In genomic region chr12:32454866-32455265, GRCh38 we compare ENCODE assay signal across 14 cellular contexts. TPM values are rescaled to one million over a fixed set of nuclear protein-coding genes. Genes with fewer than 3 reads are reported as not detected.
DNase-seq lines count a peak whose midpoint lies in the region; ATAC-seq and TF ChIP-seq lines count a peak whose summit lies in the region.
"Had no signal": no experiment of that assay in that cellular context is flagged by ENCODE, and none has a peak within 500 bp of the region (broad histone marks: within the 10 kb centered on the region; RNA-seq: fewer than 3 reads in every experiment).

No MANE protein-coding gene starts in this region.

- no peaks in the 10 kb centered on the region for H3K27me3 Mint-ChIP-seq in Caco-2 (ENCODE audit: insufficient read depth, unreplicated experiment)
- H3K27me3 Mint-ChIP-seq in nephron (ENCODE audit: low read depth): no peaks in the 10 kb centered on the region

- no peak for ATAC-seq in PC-3
- ATAC-seq in foreskin keratinocyte: no peak
- ATAC-seq in HG02970 (IDR thresholded peaks at IDR 0.05; ENCODE audit: low FRiP score, unreplicated experiment): no peak
- ATAC-seq: HepG2 had no signal

- POLR2A ChIA-PET in Caco-2 (lab: Charles Lee): no interaction called here
- POLR2A ChIA-PET in PC-3 (lab: Charles Lee; ENCODE audit: unreplicated experiment): no interaction called here

- H3K9me3 Mint-ChIP-seq in Caco-2 (ENCODE audit: unreplicated experiment): no peaks in the 10 kb centered on the region
- H3K9me3 Mint-ChIP-seq in nephron: no peaks in the 10 kb centered on the region
- H3K9me3 Mint-ChIP-seq: activated T-cell treated with anti-CD3 and anti-CD28 coated beads, Interleukin-2, amount 50 U/mL, for 24 hours; T-helper 1 cell treated with Interleukin-12 subunit alpha and Interleukin-12 subunit beta and Interleukin-4 antibody, amounts not matched to agents 30 μg/mL and 1 μg/mL, for 36 hours had no signal

- H4K20me1 ChIP-seq in PC-3 (ENCODE audit: low read length): no peaks in the 10 kb centered on the region

- no peak overlapping the region for H3K9ac ChIP-seq in PC-3 (ENCODE audit: low read length)

- H2AFZ ChIP-seq in PC-3 (ENCODE audit: low read length): peak overlapping the region; percentile 73; the same call in 1 of the 2 replicates

- H3K36me3 ChIP-seq in Caco-2 (ENCODE audit: control insufficient read depth, insufficient read depth, low read length): no peaks in the 10 kb centered on the region
- no peaks in the 10 kb centered on the region for H3K36me3 ChIP-seq in PC-3 (ENCODE audit: low read depth, low read length)

- H3K4me3 ChIP-seq in Caco-2 (ENCODE audit: low read depth, low read length): no peak overlapping the region
- no peak overlapping the region for H3K4me3 ChIP-seq in PC-3 (ENCODE audit: low read length)

- no peak for DNase-seq in Caco-2
- DNase-seq in PC-3: no peak
- DNase-seq in foreskin keratinocyte: no peak
- no peak for DNase-seq in HPDE6-E6E7 (ENCODE audit: extremely low spot score)
- no peak for DNase-seq in islet precursor cell
- no peak for DNase-seq in nucleus accumbens (lab: John Stamatoyannopoulos, UW)
- DNase-seq: activated T-cell treated with anti-CD3 and anti-CD28 coated beads, Interleukin-2, amount 50 U/mL, for 24 hours; effector memory CD4-positive, alpha-beta T cell; NCI-H510A; posterior cingulate gyrus had no signal

- H3K27ac Mint-ChIP-seq in Caco-2 (ENCODE audit: unreplicated experiment): peak overlapping the region; percentile 74
- H3K27ac Mint-ChIP-seq in nephron: peak overlapping the region; percentile 38 to 60 (median 54)
- H3K27ac Mint-ChIP-seq: activated T-cell treated with anti-CD3 and anti-CD28 coated beads, Interleukin-2, amount 50 U/mL, for 24 hours; T-helper 1 cell treated with Interleukin-12 subunit alpha and Interleukin-12 subunit beta and Interleukin-4 antibody, amounts not matched to agents 30 μg/mL and 1 μg/mL, for 36 hours had no signal

- H3K4me1 Mint-ChIP-seq in Caco-2 (ENCODE audit: low read depth, unreplicated experiment) (peaks cover 52% of the 10 kb centered on the region), nephron (peaks cover 33% of the 10 kb centered on the region)

- H3K9me3 ChIP-seq in Caco-2: no peaks in the 10 kb centered on the region
- no peaks in the 10 kb centered on the region for H3K9me3 ChIP-seq in PC-3 (ENCODE audit: low read length)

- BruUV-seq in Caco-2 (replicated peaks; lab: Mats Ljungman, UMichigan): no TSS peak
- no TSS peak for BruUV-seq in PC-3 (replicated peaks; lab: Mats Ljungman, UMichigan)

- H3K36me3 Mint-ChIP-seq in Caco-2 (ENCODE audit: insufficient read depth, unreplicated experiment) (peaks cover 28% of the 10 kb centered on the region), nephron (ENCODE audit: low read depth) (no peaks in the 10 kb centered on the region)

- H3K27ac ChIP-seq in PC-3 (ENCODE audit: low read length) (no peak overlapping the region), foreskin keratinocyte (peak overlapping the region; percentile 62)

- no peak overlapping the region for H3K4me3 Mint-ChIP-seq in Caco-2 (ENCODE audit: unreplicated experiment)
- H3K4me3 Mint-ChIP-seq in nephron: peak overlapping the region in 1 of 3 experiments; percentile 0
- H3K4me3 Mint-ChIP-seq: activated T-cell treated with anti-CD3 and anti-CD28 coated beads, Interleukin-2, amount 50 U/mL, for 24 hours; T-helper 1 cell treated with Interleukin-12 subunit alpha and Interleukin-12 subunit beta and Interleukin-4 antibody, amounts not matched to agents 30 μg/mL and 1 μg/mL, for 36 hours had no signal

- no peak for TF ChIP-seq CTCF in Caco-2 (IDR thresholded peaks at IDR 0.05; ENCODE audit: insufficient read depth in 1 of 2, low read depth in 1 of 2, low read length in 1 of 2, severe bottlenecking in 1 of 2, unreplicated experiment in 1 of 2)
- TF ChIP-seq CTCF in PC-3 (conservative IDR thresholded peaks at IDR 0.05; ENCODE audit: low read depth, low read length): no peak
- no peak for TF ChIP-seq CTCF in foreskin keratinocyte (conservative IDR thresholded peaks at IDR 0.05)
- no peak for TF ChIP-seq CTCF in nephron (IDR thresholded peaks at IDR 0.05; ENCODE audit: unreplicated experiment in 3 of 3)

- H3K4me1 ChIP-seq in Caco-2 (peaks cover 50% of the 10 kb centered on the region), PC-3 (ENCODE audit: insufficient read depth, low read length) (peaks cover 34% of the 10 kb centered on the region), foreskin keratinocyte (peaks cover 36% of the 10 kb centered on the region)

- H3K4me2 ChIP-seq in PC-3 (ENCODE audit: low read length): peak overlapping the region; percentile 84; the same call in 1 of the 2 replicates

- H3K27me3 ChIP-seq in Caco-2 (replicated peaks; ENCODE audit: control insufficient read depth, insufficient read depth, low read length) (no peaks in the 10 kb centered on the region), PC-3 (ENCODE audit: low read length) (no peaks in the 10 kb centered on the region), foreskin keratinocyte (no peaks in the 10 kb centered on the region)

- H3K79me2 ChIP-seq in PC-3 (ENCODE audit: low read length): no peaks in the 10 kb centered on the region

- intact Hi-C loops in Caco-2 (cut with micrococcal nuclease; ENCODE audit: unreplicated experiment) (loop anchor here (1.0 to 10.0 kb wide), 6 partner anchors 56 to 300 kb away; partner anchors contain the start of genes FGD4 and YARS2), PC-3 (cut with micrococcal nuclease) (loop anchor here (1.0 to 2.0 kb wide), 3 partner anchors 90 to 300 kb away; partner anchors contain the start of gene YARS2)

- H3K9me2 ChIP-seq in PC-3 (replicated peaks; ENCODE audit: low read length): no peaks in the 10 kb centered on the region

- H3F3A ChIP-seq in PC-3 (ENCODE audit: low read length, unreplicated experiment): no peaks in the 10 kb centered on the region

- CTCF ChIA-PET in Caco-2 (lab: Charles Lee): interaction anchor here (0.6 to 1.4 kb wide), 3 partner anchors 203 to 300 kb away, joined by 3 to 5 read pairs (median 4); partner anchors contain the start of gene YARS2
- CTCF ChIA-PET in PC-3 (lab: Charles Lee): no interaction called here

RNA-seq across cellular contexts. Expression of gene FGD4, which starts 55.5 kb away (rescaled TPM):
- total RNA-seq in Caco-2 (2022) (31.6 and 34.3 TPM in 2 replicates), PC-3 (2014; rRNA removed) (3.2 and 3.9 TPM in 2 replicates), foreskin keratinocyte (12.1 and 13.9 TPM in 2 replicates)
- polyA plus RNA-seq in foreskin keratinocyte: 1.4 and 1.7 TPM in 2 replicates
